7 cellular contexts compared by ENCODE assay signal in the genomic region with DNA sequence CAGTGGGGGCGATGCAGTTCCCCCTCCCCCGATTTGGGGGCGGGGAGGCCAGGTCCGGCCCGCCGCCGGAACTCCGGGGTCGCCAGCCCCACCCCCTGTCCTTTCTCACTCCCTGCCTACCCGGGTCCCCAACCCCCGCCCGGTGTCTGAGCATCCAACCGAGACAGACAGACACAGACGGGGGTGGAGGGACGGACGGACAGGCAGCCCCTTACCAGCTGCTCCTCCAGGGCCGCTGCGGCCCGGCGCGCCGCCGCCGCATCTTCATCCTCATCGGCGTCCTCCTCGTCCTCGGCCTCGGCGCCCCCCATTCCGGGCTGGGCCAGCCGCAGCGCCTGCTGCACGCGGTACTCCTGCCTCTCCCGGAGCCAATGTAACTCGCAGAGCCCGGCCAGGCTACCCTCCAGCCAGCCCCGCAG. TPM values are rescaled to one million over a fixed set of nuclear protein-coding genes. Genes with fewer than 3 reads are reported as not detected.
A peak's percentile ranks its signal among the peaks of the same experiment; 100 is the strongest.
DNase-seq lines count a peak whose midpoint lies in the region; FAIRE-seq and TF ChIP-seq lines count a peak whose summit lies in the region.
"Had no signal": no experiment of that assay in that cellular context is flagged by ENCODE, and none has a peak within 500 bp of the region (broad histone marks: within the 10 kb centered on the region; RNA-seq: fewer than 3 reads in every experiment).

No MANE protein-coding gene starts in this region.

- peak overlapping the region; percentile 28 for H3K9ac ChIP-seq in keratinocyte (ENCODE audit: control insufficient read depth, extremely low read depth, insufficient read depth, low read length)

- H2AFZ ChIP-seq in keratinocyte (ENCODE audit: control insufficient read depth, low read length) = peak overlapping the region; percentile 37

- peak overlapping the region; percentile 42 for H3K4me3 ChIP-seq in SJSA1
- peak overlapping the region; percentile 41 to 58 (median 56) for H3K4me3 ChIP-seq in keratinocyte (ENCODE audit: control insufficient read depth in 2 of 3, extremely low read depth in 1 of 3, insufficient read depth in 2 of 3, low read depth in 1 of 3, low read length in 3 of 3)

- H3K4me2 ChIP-seq in keratinocyte (ENCODE audit: control insufficient read depth, extremely low read depth, insufficient read depth, low read depth, low read length) = peak overlapping the region; percentile 77

- DNase-seq in SJSA1 (ENCODE audit: low read depth in 1 of 2, low spot score in 2 of 2) = no peak
- no peak for DNase-seq in keratinocyte (ENCODE audit: low read depth, low spot score)
- no peak for DNase-seq in SHP77 treated with DMSO at 0.1 percent for 48 hours (lab: John Stamatoyannopoulos, UW)
- DNase-seq in DMS114 treated with DMSO at 0.1 percent for 48 hours (lab: John Stamatoyannopoulos, UW; ENCODE audit: unreplicated experiment) = no peak
- DNase-seq in dedifferentiated amniotic fluid mesenchymal stem cell (ENCODE audit: extremely low spot score) = no peak

- H3K27me3 ChIP-seq in SJSA1 (replicated peaks) (no peaks in the 10 kb centered on the region; the same call in 1 of the 2 replicates), keratinocyte (ENCODE audit: control insufficient read depth, extremely low read depth, insufficient read depth, low read length) (peaks cover 26% of the 10 kb centered on the region)

- no peaks in the 10 kb centered on the region for H4K20me1 ChIP-seq in keratinocyte (ENCODE audit: control insufficient read depth, extremely low read depth, insufficient read depth, low read length)

- no peaks in the 10 kb centered on the region for H3K9me1 ChIP-seq in keratinocyte (ENCODE audit: control insufficient read depth, extremely low read depth, insufficient read depth, low read length)

- H3K79me2 ChIP-seq in keratinocyte (ENCODE audit: control insufficient read depth, insufficient read depth, low read length) = no peaks in the 10 kb centered on the region

- H3K27ac ChIP-seq in SJSA1 (no peak overlapping the region), keratinocyte (ENCODE audit: control insufficient read depth, insufficient read depth, low read length) (no peak overlapping the region)

- TF ChIP-seq CTCF in GM12874 (IDR thresholded peaks at IDR 0.05; ENCODE audit: insufficient read depth, low read depth, low read length) (0 out of 2 replicates have a peak, but pooled peaks have one; percentile 0), keratinocyte (optimal IDR thresholded peaks at IDR 0.05 in 1 of 3, IDR thresholded peaks at IDR 0.05 in 1 of 3, conservative IDR thresholded peaks at IDR 0.05 in 1 of 3; ENCODE audit: extremely low read depth in 1 of 3, insufficient read depth in 2 of 3, low read length in 3 of 3) (no peak)

- no peak for FAIRE-seq in keratinocyte (lab: Jason Lieb, UNC)

- dilution Hi-C loops in keratinocyte (cut with MboI; ENCODE audit: extremely low pct_ligation_motif_present, low sequenced_read_pairs) = no loop called here

- H3K36me3 ChIP-seq in SJSA1 (no peaks in the 10 kb centered on the region), keratinocyte (ENCODE audit: control insufficient read depth in 2 of 2, extremely low read depth in 1 of 2, insufficient read depth in 2 of 2, low read length in 2 of 2) (no peaks in the 10 kb centered on the region)

- H3K4me1 ChIP-seq in SJSA1 (replicated peaks) = peaks cover 21% of the 10 kb centered on the region
- peaks cover 13% of the 10 kb centered on the region for H3K4me1 ChIP-seq in keratinocyte (ENCODE audit: control insufficient read depth, extremely low read depth, insufficient read depth, low read length)

- H3K9me3 ChIP-seq in SJSA1 (replicated peaks) (no peaks in the 10 kb centered on the region), keratinocyte (ENCODE audit: control insufficient read depth, low read depth, low read length) (no peaks in the 10 kb centered on the region)

RNA-seq across cellular contexts. Expression of gene DACT3, which starts 0.4 kb away (rescaled TPM):
- total RNA-seq in SJSA1 (2014; rRNA removed; shearing (Covaris generic)) = 2.4 and 4.4 TPM in 2 replicates
- polyA plus RNA-seq in keratinocyte = 0.03 to 0.14 TPM (median 0.04 TPM) in 3 replicates
- not detected for polyA plus RNA-seq in keratinocyte (2011; ENCODE audit: low read depth)
- 0.09 and 0.11 TPM in 2 replicates for polyA plus RNA-seq in keratinocyte (2011; cell fraction: cytosol; rRNA removed)
- 0.11 and 0.28 TPM in 2 replicates for polyA plus RNA-seq in keratinocyte (2011; cell fraction: nucleus; rRNA removed)
- 0.06 and 0.11 TPM in 2 replicates for polyA plus RNA-seq in keratinocyte (2012; ENCODE audit: low replicate concordance)
- polyA minus RNA-seq in keratinocyte = 0.06 TPM in 1 of 3 replicates, not detected in the others
- polyA minus RNA-seq in keratinocyte (2011; cell fraction: cytosol; rRNA and poly(A)+ RNA removed) = not detected
- polyA minus RNA-seq in keratinocyte (2011; cell fraction: nucleus; rRNA and poly(A)+ RNA removed) = not detected in 2 replicates

RNA-seq across cellular contexts. Expression of gene GNG8, which starts 24.6 kb away (rescaled TPM):
- not detected in 2 replicates for total RNA-seq in SJSA1 (2014; rRNA removed; shearing (Covaris generic))
- not detected in 3 replicates for polyA plus RNA-seq in keratinocyte
- not detected for polyA plus RNA-seq in keratinocyte (2011; ENCODE audit: low read depth)
- not detected in 2 replicates for polyA plus RNA-seq in keratinocyte (2011; cell fraction: cytosol; rRNA removed)
- not detected in 2 replicates for polyA plus RNA-seq in keratinocyte (2011; cell fraction: nucleus; rRNA removed)
- not detected in 2 replicates for polyA plus RNA-seq in keratinocyte (2012; ENCODE audit: low replicate concordance)
- not detected in 3 replicates for polyA minus RNA-seq in keratinocyte
- polyA minus RNA-seq in keratinocyte (2011; cell fraction: cytosol; rRNA and poly(A)+ RNA removed) = not detected
- not detected in 2 replicates for polyA minus RNA-seq in keratinocyte (2011; cell fraction: nucleus; rRNA and poly(A)+ RNA removed)
- total RNA-seq: M059J had no signal

RNA-seq across cellular contexts. Expression of gene PTGIR, which starts 35.7 kb away (rescaled TPM):
- total RNA-seq in SJSA1 (2014; rRNA removed; shearing (Covaris generic)) = not detected in 2 replicates
- 0.08 TPM in 1 of 3 replicates, not detected in the others for polyA plus RNA-seq in keratinocyte
- not detected for polyA plus RNA-seq in keratinocyte (2011; ENCODE audit: low read depth)
- not detected in 2 replicates for polyA plus RNA-seq in keratinocyte (2011; cell fraction: cytosol; rRNA removed)
- not detected in 2 replicates for polyA plus RNA-seq in keratinocyte (2011; cell fraction: nucleus; rRNA removed)
- polyA plus RNA-seq in keratinocyte (2012; ENCODE audit: low replicate concordance) = not detected in 2 replicates
- not detected in 3 replicates for polyA minus RNA-seq in keratinocyte
- polyA minus RNA-seq in keratinocyte (2011; cell fraction: cytosol; rRNA and poly(A)+ RNA removed) = not detected
- polyA minus RNA-seq in keratinocyte (2011; cell fraction: nucleus; rRNA and poly(A)+ RNA removed) = not detected in 2 replicates

RNA-seq across cellular contexts. Expression of gene PRKD2, which starts 56.3 kb away (rescaled TPM):
- 7.3 and 7.8 TPM in 2 replicates for total RNA-seq in SJSA1 (2014; rRNA removed; shearing (Covaris generic))
- 9.9 to 29.0 TPM (median 13.4 TPM) in 3 replicates for polyA plus RNA-seq in keratinocyte
- 29.0 TPM for polyA plus RNA-seq in keratinocyte (2011; ENCODE audit: low read depth)
- 14.5 and 18.8 TPM in 2 replicates for polyA plus RNA-seq in keratinocyte (2011; cell fraction: cytosol; rRNA removed)
- 35.6 and 42.7 TPM in 2 replicates for polyA plus RNA-seq in keratinocyte (2011; cell fraction: nucleus; rRNA removed)
- polyA plus RNA-seq in keratinocyte (2012; ENCODE audit: low replicate concordance) = 43.1 and 43.3 TPM in 2 replicates
- 20.6 to 53.9 TPM (median 27.4 TPM) in 3 replicates for polyA minus RNA-seq in keratinocyte
- polyA minus RNA-seq in keratinocyte (2011; cell fraction: cytosol; rRNA and poly(A)+ RNA removed) = 31.3 TPM
- polyA minus RNA-seq in keratinocyte (2011; cell fraction: nucleus; rRNA and poly(A)+ RNA removed) = 36.9 and 42.0 TPM in 2 replicates

RNA-seq across cellular contexts. Expression of gene CALM3, which starts 59.5 kb away (rescaled TPM):
- total RNA-seq in SJSA1 (2014; rRNA removed; shearing (Covaris generic)) = 232 and 272 TPM in 2 replicates
- polyA plus RNA-seq in keratinocyte = 245 to 556 TPM (median 411 TPM) in 3 replicates
- 89.9 TPM for polyA plus RNA-seq in keratinocyte (2011; ENCODE audit: low read depth)
- polyA plus RNA-seq in keratinocyte (2011; cell fraction: cytosol; rRNA removed) = 302 and 508 TPM in 2 replicates
- 219 and 253 TPM in 2 replicates for polyA plus RNA-seq in keratinocyte (2011; cell fraction: nucleus; rRNA removed)
- 83.5 and 391 TPM in 2 replicates for polyA plus RNA-seq in keratinocyte (2012; ENCODE audit: low replicate concordance)
- 162 to 240 TPM (median 238 TPM) in 3 replicates for polyA minus RNA-seq in keratinocyte
- 171 TPM for polyA minus RNA-seq in keratinocyte (2011; cell fraction: cytosol; rRNA and poly(A)+ RNA removed)
- polyA minus RNA-seq in keratinocyte (2011; cell fraction: nucleus; rRNA and poly(A)+ RNA removed) = 34.4 and 50.8 TPM in 2 replicates
